ENCODE assay signal across 17 cellular contexts in the genomic region with DNA sequence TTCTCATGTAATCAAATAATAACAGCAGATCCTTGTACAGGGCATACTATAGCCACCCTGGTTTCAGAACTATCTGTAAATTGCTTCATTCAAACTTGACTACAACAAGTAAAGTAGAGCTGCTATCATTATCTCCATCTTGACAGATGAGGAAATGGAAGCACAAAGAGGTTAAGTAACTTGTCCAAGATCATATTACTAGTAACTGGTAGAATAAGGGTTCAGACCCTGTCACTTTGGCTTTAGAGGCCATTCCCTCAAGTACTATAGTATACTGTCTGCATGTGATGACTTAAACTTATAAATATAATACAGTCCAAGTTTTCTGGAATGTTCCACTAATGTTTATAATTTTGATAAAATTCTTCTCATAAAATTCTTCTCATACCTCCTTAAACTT. TPM values are rescaled to one million over a fixed set of nuclear protein-coding genes. Genes with fewer than 3 reads are reported as not detected.
DNase-seq lines count a peak whose midpoint lies in the region; ATAC-seq and TF ChIP-seq lines count a peak whose summit lies in the region.
"Had no signal": no experiment of that assay in that cellular context is flagged by ENCODE, and none has a peak within 500 bp of the region (broad histone marks: within the 10 kb centered on the region; RNA-seq: fewer than 3 reads in every experiment).

No MANE protein-coding gene starts in this region.

- H3K4me3 ChIP-seq in AG09309 (ENCODE audit: control insufficient read depth, low read depth, low read length) (no peak overlapping the region), fibroblast of lung (replicated peaks in 1 of 4; ENCODE audit: control extremely low read depth in 1 of 4, insufficient read depth in 1 of 4, low read depth in 3 of 4, low read length in 4 of 4) (no peak overlapping the region), aorta (ENCODE audit: low read length in 2 of 2) (no peak overlapping the region), colonic mucosa (no peak overlapping the region)
- H3K4me3 ChIP-seq: MG63 had no signal

- no peaks in the 10 kb centered on the region for H3K4me1 ChIP-seq in fibroblast of lung (ENCODE audit: control insufficient read depth, extremely low read depth, insufficient read depth, low read length)
- peaks cover 7 to 8% of the 10 kb centered on the region in 2 donors for H3K4me1 ChIP-seq in aorta (ENCODE audit: control insufficient read depth in 1 of 2, insufficient read depth in 2 of 2, low read length in 2 of 2)
- H3K4me1 ChIP-seq in colonic mucosa = no peaks in the 10 kb centered on the region
- H3K4me1 ChIP-seq: BE2C had no signal

- H3K27me3 ChIP-seq in fibroblast of lung (ENCODE audit: control insufficient read depth, insufficient read depth, low read length) = no peaks in the 10 kb centered on the region
- no peaks in the 10 kb centered on the region for H3K27me3 ChIP-seq in aorta (ENCODE audit: control insufficient read depth in 1 of 2, insufficient read depth in 2 of 2, low read length in 1 of 2)
- no peaks in the 10 kb centered on the region for H3K27me3 ChIP-seq in colonic mucosa
- H3K27me3 ChIP-seq: BE2C, MG63 had no signal

- no peak overlapping the region for H3K27ac ChIP-seq in fibroblast of lung (ENCODE audit: insufficient read depth, low read length)
- no peak overlapping the region for H3K27ac ChIP-seq in aorta (ENCODE audit: low read depth in 1 of 2, low read length in 2 of 2)
- no peak overlapping the region for H3K27ac ChIP-seq in colonic mucosa

- no peaks in the 10 kb centered on the region for H4K20me1 ChIP-seq in fibroblast of lung (ENCODE audit: control insufficient read depth, extremely low read depth, insufficient read depth, low read length)

- no peak overlapping the region for H2AFZ ChIP-seq in fibroblast of lung (ENCODE audit: low read length)

- H3K9me3 ChIP-seq in fibroblast of lung (ENCODE audit: control insufficient read depth, insufficient read depth, low read depth, low read length) = no peaks in the 10 kb centered on the region
- H3K9me3 ChIP-seq in aorta (ENCODE audit: control insufficient read depth, low read length) = no peaks in the 10 kb centered on the region
- no peaks in the 10 kb centered on the region for H3K9me3 ChIP-seq in colonic mucosa
- H3K9me3 ChIP-seq: BE2C, MG63 had no signal

- DNase-seq in AG09309 (ENCODE audit: low read depth) (peak; percentile 38), EH (ENCODE audit: low read depth) (peak; percentile 34), SKM-1 (lab: John Stamatoyannopoulos, UW; ENCODE audit: unreplicated experiment) (peak; percentile 43), fibroblast of lung (ENCODE audit: low read depth in 2 of 2) (peak; percentile 11 to 21), KG1 (lab: John Stamatoyannopoulos, UW) (no peak), aorta (no peak), colonic mucosa (no peak)
- DNase-seq: ACHN; BE2C; CD8-positive, alpha-beta T cell; MG63; NCI-H1417 treated with DMSO at 0.1 percent for 48 hours; NCI-H2081 treated with DMSO at 0.1 percent for 48 hours; NCI-H446; Right ventricle myocardium superior had no signal

- no peak for TF ChIP-seq CTCF in AG09309 (IDR thresholded peaks at IDR 0.05; ENCODE audit: control insufficient read depth, insufficient read depth, low read depth, low read length, missing control alignments)
- TF ChIP-seq CTCF in fibroblast of lung (conservative IDR thresholded peaks at IDR 0.05 in 1 of 2, IDR thresholded peaks at IDR 0.05 in 1 of 2; ENCODE audit: low read depth in 1 of 2, low read length in 2 of 2) = no peak
- no peak for TF ChIP-seq CTCF in colonic mucosa (IDR thresholded peaks at IDR 0.05)

- H3K79me2 ChIP-seq in fibroblast of lung (ENCODE audit: control insufficient read depth, insufficient read depth, low read length) = no peaks in the 10 kb centered on the region

- intact Hi-C loops in aorta (cut with DNase I) = loop anchor here (2.0 to 5.0 kb wide), 3 partner anchors 154 to 629 kb away; partner anchors contain the start of gene ROR1 (in 1 of the 2)
- intact Hi-C loops in colonic mucosa (cut with DNase I) = loop anchor here (5.0 kb wide), 1 partner anchor 519 kb away; no protein-coding TSS in a partner anchor

- H3K36me3 ChIP-seq in fibroblast of lung (ENCODE audit: control insufficient read depth, insufficient read depth, low read length) (no peaks in the 10 kb centered on the region), aorta (ENCODE audit: control insufficient read depth in 1 of 2, insufficient read depth in 2 of 2, low read length in 1 of 2) (no peaks in the 10 kb centered on the region), colonic mucosa (no peaks in the 10 kb centered on the region)
- H3K36me3 ChIP-seq: BE2C, MG63 had no signal

- ATAC-seq in HG03045 (IDR thresholded peaks at IDR 0.05; ENCODE audit: unreplicated experiment) (no peak), aorta (ENCODE audit: low FRiP score) (no peak)
- ATAC-seq: CD8-positive, alpha-beta T cell; Panc1 had no signal

- H3K9ac ChIP-seq in fibroblast of lung (ENCODE audit: insufficient read depth, low read length) (no peak overlapping the region), colonic mucosa (ENCODE audit: low read depth in 2 of 2, low read length in 2 of 2) (no peak overlapping the region)

- no peak overlapping the region for H3K4me2 ChIP-seq in fibroblast of lung (ENCODE audit: extremely low read depth, insufficient read depth, low read length)

RNA-seq across cellular contexts. Expression of gene PGM1, which starts 24.8 kb away (rescaled TPM):
- total RNA-seq in fibroblast of lung = 51.4 and 66.5 TPM in 2 replicates
- 23.8 and 43.7 TPM in 2 replicates for polyA plus RNA-seq in fibroblast of lung
- polyA plus RNA-seq in fibroblast of lung (2012) = 37.4 and 63.5 TPM in 2 replicates
- polyA minus RNA-seq in fibroblast of lung (ENCODE audit: low replicate concordance) = 26.7 and 61.1 TPM in 2 replicates
- total RNA-seq in aorta = 10 to 100 TPM; 60.1 to 63.5 TPM
- 10 to 100 TPM; 20.2 to 57.0 TPM for polyA plus RNA-seq in aorta
- total RNA-seq in colonic mucosa = 100 to 1,000 TPM; 104 to 146 TPM

Comparison
In these comparisons a context has a peak if more than half of its experiments do, and no peak if none do; other contexts are left out.
1. DNase-seq: peak in AG09309 (single experiment), EH (single experiment), SKM-1 (single experiment) and fibroblast of lung (2 of 2); none in KG1 (single experiment), aorta (0 of 2) and colonic mucosa (single experiment).